ENCODE assay signal across 7 cellular contexts in genomic region chr2:212777020-212777491, GRCh38.
A peak's percentile ranks its signal among the peaks of the same experiment; 100 is the strongest.
DNase-seq lines count a peak whose midpoint lies in the region; ATAC-seq and TF ChIP-seq lines count a peak whose summit lies in the region.

No MANE protein-coding gene starts in this region.

- no peaks in the 10 kb centered on the region for H3K36me3 ChIP-seq in SU-DHL-6 (ENCODE audit: low read length)
- no peaks in the 10 kb centered on the region for H3K36me3 ChIP-seq in psoas muscle (ENCODE audit: insufficient read depth in 1 of 2, low read depth in 1 of 2)

- peak; percentile 19 for DNase-seq in GM04504 (ENCODE audit: low read depth)
- peak; percentile 33 for DNase-seq in LoVo (ENCODE audit: low spot score)
- peak; percentile 64 for DNase-seq in fibroblast of pulmonary artery (ENCODE audit: low read depth)
- no peak for DNase-seq in psoas muscle
- no peak for DNase-seq in cerebellar nuclear complex (lab: John Stamatoyannopoulos, UW)

- no peak overlapping the region for H3K4me3 ChIP-seq in SU-DHL-6 (ENCODE audit: insufficient read depth, low read length, poor library complexity, severe bottlenecking)
- peak overlapping the region; percentile 19 for H3K4me3 ChIP-seq in fibroblast of pulmonary artery (replicated peaks; ENCODE audit: low read depth, low read length)
- H3K4me3 ChIP-seq in psoas muscle: peak overlapping the region; percentile 7

- no peaks in the 10 kb centered on the region for H3K9me3 ChIP-seq in SU-DHL-6 (ENCODE audit: insufficient read depth, low read length)
- H3K9me3 ChIP-seq in psoas muscle: no peaks in the 10 kb centered on the region

- no peaks in the 10 kb centered on the region for H3F3A ChIP-seq in SU-DHL-6 (ENCODE audit: insufficient read depth)

- ATAC-seq in GM21528 (IDR thresholded peaks at IDR 0.05; ENCODE audit: low FRiP score, unreplicated experiment) (peak; percentile 80), psoas muscle (peak in 2 of 4 donors; percentile 52 to 60)

- no peaks in the 10 kb centered on the region for H3K9me2 ChIP-seq in SU-DHL-6 (replicated peaks; ENCODE audit: insufficient read depth, low read length)

- H3K79me2 ChIP-seq in SU-DHL-6 (ENCODE audit: insufficient read depth, low read length): no peaks in the 10 kb centered on the region

- intact Hi-C loops in psoas muscle (cut with DNase I): loop anchor here (2.0 to 10.0 kb wide), 3 partner anchors 238 to 376 kb away; no protein-coding TSS in a partner anchor

- H3K27me3 ChIP-seq in SU-DHL-6 (ENCODE audit: low read length) (no peaks in the 10 kb centered on the region), psoas muscle (ENCODE audit: insufficient read depth in 3 of 3, low read length in 2 of 3) (no peaks in the 10 kb centered on the region)

- H4K20me1 ChIP-seq in SU-DHL-6 (ENCODE audit: low read depth, low read length): no peaks in the 10 kb centered on the region

- H3K4me1 ChIP-seq in psoas muscle: no peaks in the 10 kb centered on the region

- H3K27ac ChIP-seq in SU-DHL-6 (ENCODE audit: low read depth, low read length) (no peak overlapping the region), psoas muscle (no peak overlapping the region)

- WGBS in psoas muscle, 3 donors: 9 to 20% (median 13%) methylated on average over 3 of the region's 3 CpGs

- H3K9ac ChIP-seq in SU-DHL-6 (ENCODE audit: low read length): no peak overlapping the region

- no peak overlapping the region for H3K4me2 ChIP-seq in SU-DHL-6 (ENCODE audit: low read depth, low read length, poor library complexity, severe bottlenecking)

- no peak overlapping the region for H2AFZ ChIP-seq in SU-DHL-6 (ENCODE audit: low read depth, low read length, severe bottlenecking)

- TF ChIP-seq CTCF in SU-DHL-6 (IDR thresholded peaks at IDR 0.05; ENCODE audit: insufficient read depth, low read length, poor library complexity, severe bottlenecking): peak; percentile 49
- TF ChIP-seq CTCF in fibroblast of pulmonary artery (IDR thresholded peaks at IDR 0.05; ENCODE audit: low read length, missing control alignments): peak; percentile 68
- TF ChIP-seq CTCF in psoas muscle (IDR thresholded peaks at IDR 0.05): peak; percentile 75

Comparison
In these comparisons a context has a peak if more than half of its experiments do, and no peak if none do; other contexts are left out.
1. DNase-seq: peak in GM04504 (single experiment), LoVo (single experiment) and fibroblast of pulmonary artery (single experiment); none in psoas muscle (0 of 2) and cerebellar nuclear complex (0 of 2).
2. Peak in every context shown above with its lines, with median percentiles within 50 percentile points of each other: CTCF ChIP-seq.